ENCODE assay signal across 25 cellular contexts in the genomic region with DNA sequence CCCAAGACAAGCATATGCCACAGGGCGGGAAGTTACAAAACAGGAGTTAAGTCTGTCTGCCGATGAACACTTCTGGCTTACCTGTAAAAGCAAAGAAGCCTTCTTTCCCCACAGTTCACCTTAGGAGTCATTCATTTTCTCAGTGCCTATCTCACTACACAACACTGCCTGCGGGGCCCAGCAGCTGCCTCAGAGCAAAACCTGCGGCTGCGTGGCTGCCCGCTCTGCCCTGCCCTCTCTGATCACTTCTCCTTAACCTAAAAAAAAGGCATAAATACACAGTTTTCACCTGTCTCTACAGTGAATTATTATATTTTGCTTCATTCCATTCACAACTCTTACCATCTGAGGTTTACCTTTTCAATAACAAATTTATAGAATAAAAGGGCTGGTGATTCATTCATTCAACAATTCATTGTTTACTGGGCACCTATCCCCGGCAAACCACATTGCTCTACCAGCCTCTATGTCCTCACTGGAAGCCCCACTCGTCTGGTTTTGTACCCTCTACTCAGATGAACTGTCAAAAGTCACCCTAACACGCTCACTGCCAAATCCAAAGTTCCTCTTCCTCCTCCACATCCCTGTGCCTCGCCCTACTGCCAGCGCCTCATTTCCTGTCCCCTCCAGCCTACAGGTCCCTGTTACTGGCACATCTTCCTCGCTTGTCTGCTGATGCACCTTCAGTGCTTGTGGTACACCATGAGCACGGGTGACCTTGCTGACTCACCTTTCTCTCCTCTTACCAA. TPM values are rescaled to one million over a fixed set of nuclear protein-coding genes. Genes with fewer than 3 reads are reported as not detected.
DNase-seq lines count a peak whose midpoint lies in the region; ATAC-seq and TF ChIP-seq lines count a peak whose summit lies in the region.
"Had no signal": no experiment of that assay in that cellular context is flagged by ENCODE, and none has a peak within 500 bp of the region (broad histone marks: within the 10 kb centered on the region; RNA-seq: fewer than 3 reads in every experiment).

No MANE protein-coding gene starts in this region.

- H3K27me3 ChIP-seq in GM23338 (ENCODE audit: insufficient read depth): no peaks in the 10 kb centered on the region
- no peaks in the 10 kb centered on the region for H3K27me3 ChIP-seq in endodermal cell (ENCODE audit: control insufficient read depth, insufficient read depth, low read length, poor library complexity, severe bottlenecking)
- H3K27me3 ChIP-seq: adrenal gland, BLaER1, body of pancreas, ovary, Peyer's patch, SJCRH30, upper lobe of right lung had no signal

- H3K9me2 ChIP-seq in GM23338 (ENCODE audit: insufficient read depth): no peaks in the 10 kb centered on the region

- no peak overlapping the region for H3K4me2 ChIP-seq in GM23338
- H3K4me2 ChIP-seq: BLaER1 had no signal

- H3K4me3 ChIP-seq in GM23338 (no peak overlapping the region), endodermal cell (ENCODE audit: low read length) (no peak overlapping the region)
- H3K4me3 ChIP-seq: adrenal gland, BLaER1, body of pancreas, ovary, Peyer's patch, SJCRH30, upper lobe of right lung had no signal

- H3K36me3 Mint-ChIP-seq in activated naive CD4-positive, alpha-beta T cell treated with anti-CD3 and anti-CD28 coated beads, Interleukin-2, amount 10 ng/mL, durations not matched to agents 7 days and 5 days: peaks cover 53% of the 10 kb centered on the region
- H3K36me3 Mint-ChIP-seq in CD14-positive monocyte: peaks cover 79 to 98% of the 10 kb centered on the region in 2 donors
- peaks cover 89% of the 10 kb centered on the region for H3K36me3 Mint-ChIP-seq in GM23338 (ENCODE audit: low read depth)
- H3K36me3 Mint-ChIP-seq in endodermal cell (ENCODE audit: low read depth): peaks cover 78% of the 10 kb centered on the region

- H3K27ac ChIP-seq in GM23338 (ENCODE audit: low read depth): peak overlapping the region; percentile 66; the same call in 1 of the 2 replicates
- H3K27ac ChIP-seq in endodermal cell (ENCODE audit: low read depth, low read length): no peak overlapping the region
- H3K27ac ChIP-seq: adrenal gland, BLaER1, body of pancreas, ovary, Peyer's patch, SJCRH30, upper lobe of right lung had no signal

- 95% methylated on average over 8 to 13 of the region's 13 CpGs for WGBS in endodermal cell (ENCODE audit: insufficient coverage in 1 of 2, insufficient read length in 1 of 2), 2 experiments

- CTCF ChIA-PET in activated naive CD4-positive, alpha-beta T cell treated with anti-CD3 and anti-CD28 coated beads, Interleukin-2, amount 10 ng/mL, durations not matched to agents 7 days and 5 days (lab: Charles Lee): no interaction called here

- intact Hi-C loops in CD14-positive monocyte (cut with micrococcal nuclease) (no loop called here), sciatic nerve (cut with DNase I) (no loop called here)

- H3K4me1 ChIP-seq in GM23338 (ENCODE audit: insufficient read depth): no peaks in the 10 kb centered on the region
- H3K4me1 ChIP-seq in endodermal cell (ENCODE audit: control insufficient read depth, insufficient read depth, low read length): no peaks in the 10 kb centered on the region
- H3K4me1 ChIP-seq: adrenal gland, BLaER1, body of pancreas, Peyer's patch, SJCRH30, upper lobe of right lung had no signal

- no peaks in the 10 kb centered on the region for H3K27me3 Mint-ChIP-seq in activated naive CD4-positive, alpha-beta T cell treated with anti-CD3 and anti-CD28 coated beads, Interleukin-2, amount 10 ng/mL, durations not matched to agents 7 days and 5 days
- H3K27me3 Mint-ChIP-seq in CD14-positive monocyte (ENCODE audit: low read depth in 3 of 3) (peaks cover 0 to 2% (median 0%) of the 10 kb centered on the region in 3 donors), GM23338 (ENCODE audit: insufficient read depth, low read depth, poor library complexity) (peaks cover 4% of the 10 kb centered on the region), endodermal cell (ENCODE audit: insufficient read depth) (no peaks in the 10 kb centered on the region)

- no peak overlapping the region for H3K9ac ChIP-seq in endodermal cell (ENCODE audit: extremely low read depth, low read length, poor library complexity, severe bottlenecking)
- H3K9ac ChIP-seq: BLaER1 had no signal

- H3K9me3 Mint-ChIP-seq in activated naive CD4-positive, alpha-beta T cell treated with anti-CD3 and anti-CD28 coated beads, Interleukin-2, amount 10 ng/mL, durations not matched to agents 7 days and 5 days: no peaks in the 10 kb centered on the region
- H3K9me3 Mint-ChIP-seq in CD14-positive monocyte (peaks cover 0 to 1% (median 0%) of the 10 kb centered on the region in 7 donors), GM23338 (no peaks in the 10 kb centered on the region), endodermal cell (no peaks in the 10 kb centered on the region)
- H3K9me3 Mint-ChIP-seq: immature natural killer cell, neural crest cell had no signal

- H3K9me3 ChIP-seq in endodermal cell (ENCODE audit: control insufficient read depth, low read length): no peaks in the 10 kb centered on the region
- H3K9me3 ChIP-seq: adrenal gland, BLaER1, body of pancreas, ovary, Peyer's patch, SJCRH30, upper lobe of right lung had no signal

- no peaks in the 10 kb centered on the region for H3K4me1 Mint-ChIP-seq in activated naive CD4-positive, alpha-beta T cell treated with anti-CD3 and anti-CD28 coated beads, Interleukin-2, amount 10 ng/mL, durations not matched to agents 7 days and 5 days
- peaks cover 2% of the 10 kb centered on the region for H3K4me1 Mint-ChIP-seq in CD14-positive monocyte
- H3K4me1 Mint-ChIP-seq in GM23338: no peaks in the 10 kb centered on the region
- no peaks in the 10 kb centered on the region for H3K4me1 Mint-ChIP-seq in endodermal cell
- H3K4me1 Mint-ChIP-seq: immature natural killer cell, neural crest cell had no signal

- no peak for DNase-seq in activated naive CD4-positive, alpha-beta T cell treated with anti-CD3 and anti-CD28 coated beads, Interleukin-2, amount 10 ng/mL, durations not matched to agents 7 days and 5 days
- no peak for DNase-seq in activated naive CD4-positive, alpha-beta T cell (lab: John Stamatoyannopoulos, UW)
- DNase-seq in CD14-positive monocyte (ENCODE audit: low spot score) (no peak), GM23338 (ENCODE audit: low spot score) (no peak), endodermal cell (no peak), sciatic nerve (ENCODE audit: low spot score) (no peak), UCSD-AML1 (lab: John Stamatoyannopoulos, UW; ENCODE audit: unreplicated experiment) (no peak)
- DNase-seq: activated CD4-positive, alpha-beta T cell treated with anti-CD3 and anti-CD28 coated beads, Interleukin-2, amount 50 U/mL, for 48 hours; activated effector memory CD4-positive, alpha-beta T cell treated with Interleukin-2 at 50 U/mL for 16 hours; adrenal gland; body of pancreas; HCEC 1CT; immature natural killer cell; mesenchymal stem cell; NCI-H1048; NCI-H446; NCI-H774; ovary; Peyer's patch; SJCRH30; stimulated activated naive CD4-positive, alpha-beta T cell; upper lobe of right lung had no signal

- no peak overlapping the region for H3K4me3 Mint-ChIP-seq in activated naive CD4-positive, alpha-beta T cell treated with anti-CD3 and anti-CD28 coated beads, Interleukin-2, amount 10 ng/mL, durations not matched to agents 7 days and 5 days
- H3K4me3 Mint-ChIP-seq in CD14-positive monocyte (no peak overlapping the region), GM23338 (no peak overlapping the region), endodermal cell (no peak overlapping the region)
- H3K4me3 Mint-ChIP-seq: neural crest cell had no signal

- H3K27ac Mint-ChIP-seq in activated naive CD4-positive, alpha-beta T cell treated with anti-CD3 and anti-CD28 coated beads, Interleukin-2, amount 10 ng/mL, durations not matched to agents 7 days and 5 days: peak overlapping the region; percentile 73
- H3K27ac Mint-ChIP-seq in CD14-positive monocyte: peak overlapping the region in 4 of 7 donors; percentile 32 to 81 (median 48)
- peak overlapping the region; percentile 22; the same call in 1 of the 2 replicates for H3K27ac Mint-ChIP-seq in GM23338
- H3K27ac Mint-ChIP-seq in endodermal cell: peak overlapping the region; percentile 41

- no peak overlapping the region for H2AFZ ChIP-seq in GM23338

- peaks cover 3% of the 10 kb centered on the region for H4K20me1 ChIP-seq in GM23338 (replicated peaks; ENCODE audit: insufficient read depth)

- TF ChIP-seq CTCF in CD14-positive monocyte (IDR thresholded peaks at IDR 0.05) (no peak), GM23338 (conservative IDR thresholded peaks at IDR 0.05; ENCODE audit: low read depth in 2 of 2) (no peak), endodermal cell (conservative IDR thresholded peaks at IDR 0.05) (no peak)

- no peaks in the 10 kb centered on the region for H3K79me2 ChIP-seq in GM23338 (replicated peaks; ENCODE audit: insufficient read depth)

- ATAC-seq in GM23338 (no peak), sciatic nerve (no peak), GM19397 (IDR thresholded peaks at IDR 0.05; ENCODE audit: unreplicated experiment) (no peak)
- ATAC-seq: body of pancreas had no signal

- peaks cover 18% of the 10 kb centered on the region for H3K36me3 ChIP-seq in GM23338 (ENCODE audit: insufficient read depth)
- peaks cover 80% of the 10 kb centered on the region for H3K36me3 ChIP-seq in endodermal cell (ENCODE audit: control insufficient read depth, insufficient read depth, low read length)
- H3K36me3 ChIP-seq: ovary had no signal

- H3F3A ChIP-seq in GM23338 (replicated peaks; ENCODE audit: low read depth): no peaks in the 10 kb centered on the region

TF ChIP-seq in GM23338, 12 proteins besides CTCF, POLR2A, EP300 and RAD21 (continues in another document):
- TF ChIP-seq EZH2 (IDR thresholded peaks at IDR 0.05; ENCODE audit: low read depth, unreplicated experiment): no peak
- TF ChIP-seq JUNB (IDR thresholded peaks at IDR 0.05; ENCODE audit: unreplicated experiment): no peak
- TF ChIP-seq POLR2AphosphoS5 (IDR thresholded peaks at IDR 0.05; ENCODE audit: low read depth): no peak
- no peak for TF ChIP-seq ZNF331 (CRISPR knock-in tag; IDR thresholded peaks at IDR 0.05; ENCODE audit: low read depth)

RNA-seq across cellular contexts. Expression of a gene that starts 31.4 kb away (rescaled TPM):
- 10 to 100 TPM; 13.9 to 15.5 TPM for polyA plus RNA-seq in CD14-positive monocyte
- 94.9 and 105 TPM in 2 replicates for total RNA-seq in GM23338 (2014; rRNA removed; shearing (Covaris generic))
- 47.5 and 50.3 TPM in 2 replicates for polyA plus RNA-seq in GM23338 (2016; fragmentation: Nextera tagmentation; extraction: Ambion mirVana)
- 10 to 100 TPM; 47.1 to 49.5 TPM for total RNA-seq in endodermal cell
- polyA plus RNA-seq in endodermal cell (2013, experiment 1 of 2): 29.8 TPM
- 27.4 TPM for polyA plus RNA-seq in endodermal cell (2013, experiment 2 of 2)
- total RNA-seq in sciatic nerve: 38.8 TPM

RNA-seq across cellular contexts. Expression of a gene that starts 37.6 kb away (rescaled TPM):
- polyA plus RNA-seq in CD14-positive monocyte (10 to 100 TPM; 15.8 to 27.6 TPM), GM23338 (2016; fragmentation: Nextera tagmentation; extraction: Ambion mirVana) (136 and 148 TPM in 2 replicates)
- 282 and 329 TPM in 2 replicates for total RNA-seq in GM23338 (2014; rRNA removed; shearing (Covaris generic))
- total RNA-seq in endodermal cell (10 to 100 TPM; 33.0 to 45.4 TPM), sciatic nerve (141 TPM)
- 103 TPM for polyA plus RNA-seq in endodermal cell (2013, experiment 1 of 2)
- polyA plus RNA-seq in endodermal cell (2013, experiment 2 of 2): 111 TPM

Comparison
In these comparisons a context has a peak if more than half of its experiments do, and no peak if none do; other contexts are left out.
1. H3K27ac Mint-ChIP-seq: peak in every context shown above with its lines; median percentile 73 in activated naive CD4-positive, alpha-beta T cell treated with anti-CD3 and anti-CD28 coated beads, Interleukin-2, amount 10 ng/mL, durations not matched to agents 7 days and 5 days; 48 in CD14-positive monocyte; 41 in endodermal cell; 22 in GM23338.